Comparison of ENCODE assay signal across 8 cellular contexts in the genomic region with DNA sequence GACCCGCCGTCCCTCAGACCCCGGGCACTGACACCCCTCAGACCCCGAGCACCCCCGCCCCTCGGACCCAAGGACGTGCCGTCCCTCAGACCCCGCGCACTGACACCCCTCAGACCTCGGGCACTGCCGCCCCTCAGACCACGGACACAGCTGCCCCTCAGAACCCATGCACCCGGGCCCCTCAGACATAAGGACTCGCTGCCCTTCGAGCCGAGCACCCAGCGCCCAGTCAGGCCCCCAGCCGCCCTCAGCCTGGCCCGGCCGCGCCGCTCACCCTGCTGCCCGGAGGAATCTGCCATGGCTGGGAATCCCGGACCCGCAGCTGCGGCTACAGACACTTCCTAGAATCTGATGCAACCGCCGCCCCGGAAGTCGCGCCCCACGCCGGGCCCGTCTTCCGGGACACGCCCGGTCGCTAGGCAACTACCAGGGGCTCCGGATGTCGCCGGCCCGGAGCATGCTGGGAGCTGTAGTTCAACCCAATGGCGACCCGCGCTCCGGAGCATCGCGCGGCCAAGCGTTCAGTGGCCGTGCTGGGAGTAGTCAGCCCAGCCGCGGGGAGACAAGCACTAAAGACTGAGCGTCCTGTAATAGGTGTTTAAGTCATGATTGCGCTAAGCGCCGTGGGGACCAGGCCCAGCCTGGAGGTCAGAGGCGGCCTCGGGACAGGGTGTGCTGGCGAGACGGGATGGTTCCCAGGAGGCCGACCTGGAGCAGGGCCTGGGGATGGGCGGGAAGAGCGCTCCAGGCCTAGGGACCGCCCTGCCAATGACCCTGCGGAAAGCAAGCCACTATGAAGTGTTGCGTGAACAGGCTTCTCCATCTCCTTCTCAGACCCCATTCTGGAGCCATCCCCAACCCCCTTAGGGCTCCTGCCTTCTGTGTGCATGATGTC. TPM values are rescaled to one million over a fixed set of nuclear protein-coding genes. Genes with fewer than 3 reads are reported as not detected.
A peak's percentile ranks its signal among the peaks of the same experiment; 100 is the strongest.
DNase-seq lines count a peak whose midpoint lies in the region; ATAC-seq and TF ChIP-seq lines count a peak whose summit lies in the region.

A gene (minus strand): TSS at position 355 of the 895 bp plus-strand sequence. CDS start 56 bp downstream, at position 299.

- POLR2A ChIA-PET in T-cell (lab: Charles Lee), result no interaction called here

- intact Hi-C loops in heart right ventricle (cut with DNase I) (loop anchor here in 2 of 10 donors (5.0 kb wide), 1 partner anchor 35 kb away; no protein-coding TSS in a partner anchor), posterior vena cava (cut with DNase I) (loop anchor here in 1 of 2 donors (5.0 kb wide), 1 partner anchor 35 kb away; no protein-coding TSS in a partner anchor), upper lobe of right lung (cut with DNase I) (no loop called here)

- CTCF ChIA-PET in T-cell (lab: Charles Lee), result interaction anchor here in 1 of 2 donors (1.0 to 1.3 kb wide), 3 partner anchors 9 to 68 kb away, joined by 3 to 4 read pairs (median 3); no protein-coding TSS in a partner anchor

- H3K9me3 ChIP-seq in heart right ventricle (no peaks in the 10 kb centered on the region), upper lobe of right lung (no peaks in the 10 kb centered on the region)

- H3K4me3 Mint-ChIP-seq in T-cell, result peak within 1 kb of the TSS; percentile 84 to 90 (median 89)

- H3K4me1 ChIP-seq in heart right ventricle (peaks cover 3 to 48% (median 35%) of the 10 kb centered on the region in 9 donors), upper lobe of right lung (peaks cover 15% of the 10 kb centered on the region)

- H3K27ac ChIP-seq in adipose tissue (ENCODE audit: low read depth, low read length) (peak within 1 kb of the TSS; percentile 48), heart right ventricle (peak within 1 kb of the TSS; percentile 72 to 96 (median 86)), upper lobe of right lung (peak within 1 kb of the TSS; percentile 89)

- 1 to 3% (median 2%) methylated on average over 63 to 68 of the region's 68 CpGs for WGBS in adipose tissue, 3 donors
- 0 to 1% methylated on average over 68 of the region's 68 CpGs for WGBS in heart right ventricle, 2 donors

- peaks cover 10% of the 10 kb centered on the region for H3K36me3 Mint-ChIP-seq in T-cell

- H3K4me3 ChIP-seq in GM12865 (ENCODE audit: low read depth, low read length) (peak within 1 kb of the TSS; percentile 98), heart right ventricle (peak within 1 kb of the TSS; percentile 65 to 96 (median 76)), upper lobe of right lung (peak within 1 kb of the TSS; percentile 90)

- H3K27ac Mint-ChIP-seq in T-cell, result peak within 1 kb of the TSS; percentile 82

- no peaks in the 10 kb centered on the region for H3K27me3 ChIP-seq in heart right ventricle
- H3K27me3 ChIP-seq in upper lobe of right lung, result no peaks in the 10 kb centered on the region

- peaks cover 0 to 3% of the 10 kb centered on the region in 2 donors for H3K27me3 Mint-ChIP-seq in T-cell

- H3K36me3 ChIP-seq in heart right ventricle (peaks cover 0 to 18% (median 0%) of the 10 kb centered on the region in 9 donors), upper lobe of right lung (peaks cover 4% of the 10 kb centered on the region)

- peak; percentile 97 for ATAC-seq in HG02763 (IDR thresholded peaks at IDR 0.05; ENCODE audit: unreplicated experiment)
- peak; percentile 96 to 100 (median 98) for ATAC-seq in T-cell (replicated peaks in 1 of 4)
- peak; percentile 98 to 99 (median 98) for ATAC-seq in heart right ventricle
- ATAC-seq in upper lobe of right lung, result peak; percentile 99

- H3K9me3 Mint-ChIP-seq in T-cell, result no peaks in the 10 kb centered on the region

- DNase-seq in GM12865 (ENCODE audit: low read depth) (peak; percentile 95), NCI-H1417 treated with DMSO at 0.1 percent for 48 hours (lab: John Stamatoyannopoulos, UW) (peak; percentile 69), T-cell (peak; percentile 75 to 95 (median 91)), heart right ventricle (peak; percentile 96), posterior vena cava (ENCODE audit: low spot score) (peak; percentile 99), upper lobe of right lung (peak; percentile 98)

- peaks cover 36 to 42% (median 41%) of the 10 kb centered on the region in 3 donors for H3K4me1 Mint-ChIP-seq in T-cell

- TF ChIP-seq CTCF in GM12865 (IDR thresholded peaks at IDR 0.05; ENCODE audit: insufficient read depth, low read depth, low read length, missing control alignments) (no peak), heart right ventricle (IDR thresholded peaks at IDR 0.05) (no peak), upper lobe of right lung (IDR thresholded peaks at IDR 0.05) (no peak)

RNA-seq across cellular contexts. Expression of the gene that starts here (rescaled TPM):
- 100 to 1,000 TPM in 3 of 5 donors, 10 to 100 TPM in 2; 45.3 to 113 (median 109) TPM for total RNA-seq in T-cell
- polyA plus RNA-seq in adipose tissue, result 10 to 100 TPM; 24.7 to 81.4 (median 33.1) TPM
- 10 to 100 TPM; 12.5 to 24.6 (median 15.9) TPM for total RNA-seq in heart right ventricle
- polyA plus RNA-seq in heart right ventricle, result 10 to 100 TPM; 14.8 to 24.2 TPM
- total RNA-seq in posterior vena cava, result 10 to 100 TPM; 44.2 to 60.6 TPM
- total RNA-seq in upper lobe of right lung, result 34.6 TPM

Comparison
In these comparisons a context has a peak if more than half of its experiments do, and no peak if none do; other contexts are left out.
1. Peak in every context shown above with its lines: DNase-seq, ATAC-seq, H3K4me3 ChIP-seq and H3K27ac ChIP-seq.